1 cellular context compared by ENCODE assay signal in genomic region chr9:20544953-20545622, GRCh38.
TF ChIP-seq lines count a peak whose summit lies in the region.

No MANE protein-coding gene starts in this region.

TF ChIP-seq in IMR-90, 13 proteins besides CTCF, POLR2A, EP300 and RAD21 (continued from another document):
- no peak for TF ChIP-seq MAZ (IDR thresholded peaks at IDR 0.05; ENCODE audit: borderline replicate concordance, low read depth, low read length)
